Comparison of ENCODE assay signal across 7 cellular contexts in genomic region chr11:83158474-83158786, GRCh38. TPM values are rescaled to one million over a fixed set of nuclear protein-coding genes. Genes with fewer than 3 reads are reported as not detected.
A peak's percentile ranks its signal among the peaks of the same experiment; 100 is the strongest.
DNase-seq lines count a peak whose midpoint lies in the region; ATAC-seq and TF ChIP-seq lines count a peak whose summit lies in the region.

No MANE protein-coding gene starts in this region.

- H3K9ac ChIP-seq in iPS-20b (ENCODE audit: low read depth, low read length), result peak overlapping the region; percentile 99

- H3K27ac ChIP-seq in HL-60 (replicated peaks), result peak overlapping the region; percentile 99
- no peak overlapping the region for H3K27ac ChIP-seq in iPS-20b (ENCODE audit: low read length)

- H3K27me3 Mint-ChIP-seq in stimulated activated naive CD8-positive, alpha-beta T cell treated with anti-CD3 and anti-CD28 coated beads, Interleukin-15, amount 100 ng/mL, for 72 hours, result no peaks in the 10 kb centered on the region

- H3K27me3 ChIP-seq in HL-60 (ENCODE audit: insufficient read depth, poor library complexity, severe bottlenecking), result no peaks in the 10 kb centered on the region
- no peaks in the 10 kb centered on the region for H3K27me3 ChIP-seq in iPS-20b (ENCODE audit: insufficient read depth, low read length)

- H3K9me3 ChIP-seq in iPS-20b (ENCODE audit: insufficient read depth, low read depth, low read length), result no peaks in the 10 kb centered on the region

- peaks cover 33 to 55% of the 10 kb centered on the region in 2 donors for H3K36me3 Mint-ChIP-seq in activated naive CD4-positive, alpha-beta T cell treated with anti-CD3 and anti-CD28 coated beads, Interleukin-2, amount 50 U/mL, for 72 hours

- no peak for DNase-seq in HL-60 (ENCODE audit: low read depth in 1 of 2, low spot score in 1 of 2)
- no peak for DNase-seq in activated naive CD4-positive, alpha-beta T cell treated with anti-CD3 and anti-CD28 coated beads, Interleukin-2, amount 50 U/mL, for 72 hours (ENCODE audit: low spot score in 2 of 2)
- no peak for DNase-seq in stimulated activated naive CD8-positive, alpha-beta T cell treated with anti-CD3 and anti-CD28 coated beads, Interleukin-15, amount 100 ng/mL, for 72 hours
- DNase-seq in stimulated activated CD8-positive, alpha-beta memory T cell treated with anti-CD3 and anti-CD28 coated beads, Interleukin-4, amount 100 ng/mL, for 48 hours, result no peak
- no peak for DNase-seq in NCI-H1105 treated with DMSO at 0.1 percent for 48 hours (lab: John Stamatoyannopoulos, UW)
- DNase-seq in activated CD8-positive, alpha-beta memory T cell treated with anti-CD3 and anti-CD28 coated beads, Interleukin-2, amount 50 U/mL, for 4 hours, result no peak

- peaks cover 35% of the 10 kb centered on the region for H3K4me1 Mint-ChIP-seq in stimulated activated naive CD8-positive, alpha-beta T cell treated with anti-CD3 and anti-CD28 coated beads, Interleukin-15, amount 100 ng/mL, for 72 hours

- peak overlapping the region; percentile 76 for H3K4me3 ChIP-seq in HL-60 (replicated peaks; ENCODE audit: insufficient read depth, low read length)
- H3K4me3 ChIP-seq in iPS-20b (ENCODE audit: low read length), result peak overlapping the region; percentile 98

- H3K4me1 ChIP-seq in iPS-20b (ENCODE audit: insufficient read depth, low read length), result 0 out of 2 replicates have a peak, but pooled peaks cover 4% of the 10 kb centered on the region

- peak overlapping the region; percentile 95 to 98 for H3K27ac Mint-ChIP-seq in activated naive CD4-positive, alpha-beta T cell treated with anti-CD3 and anti-CD28 coated beads, Interleukin-2, amount 50 U/mL, for 72 hours
- peak overlapping the region; percentile 82 to 100 for H3K27ac Mint-ChIP-seq in stimulated activated naive CD8-positive, alpha-beta T cell treated with anti-CD3 and anti-CD28 coated beads, Interleukin-15, amount 100 ng/mL, for 72 hours

- no peaks in the 10 kb centered on the region for H3K9me3 Mint-ChIP-seq in activated naive CD4-positive, alpha-beta T cell treated with anti-CD3 and anti-CD28 coated beads, Interleukin-2, amount 50 U/mL, for 72 hours
- no peaks in the 10 kb centered on the region for H3K9me3 Mint-ChIP-seq in stimulated activated naive CD8-positive, alpha-beta T cell treated with anti-CD3 and anti-CD28 coated beads, Interleukin-15, amount 100 ng/mL, for 72 hours

- peaks cover 49% of the 10 kb centered on the region for H3K36me3 ChIP-seq in iPS-20b (ENCODE audit: insufficient read depth, low read depth, low read length)

- no peak for TF ChIP-seq CTCF in HL-60 (IDR thresholded peaks at IDR 0.05; ENCODE audit: insufficient read depth, low read length)

- H3K4me3 Mint-ChIP-seq in stimulated activated naive CD8-positive, alpha-beta T cell treated with anti-CD3 and anti-CD28 coated beads, Interleukin-15, amount 100 ng/mL, for 72 hours, result peak overlapping the region; percentile 98 to 99

- no peak for ATAC-seq in activated naive CD4-positive, alpha-beta T cell treated with anti-CD3 and anti-CD28 coated beads, Interleukin-2, amount 50 U/mL, for 72 hours
- ATAC-seq in stimulated activated naive CD8-positive, alpha-beta T cell treated with anti-CD3 and anti-CD28 coated beads, Interleukin-15, amount 100 ng/mL, for 72 hours, result no peak

RNA-seq across cellular contexts. Expression of gene PCF11, which starts 1.5 kb away (rescaled TPM):
- total RNA-seq in activated naive CD4-positive, alpha-beta T cell treated with anti-CD3 and anti-CD28 coated beads, Interleukin-2, amount 50 U/mL, for 72 hours, result 10 to 100 TPM; 50.0 to 63.1 TPM

RNA-seq across cellular contexts. Expression of gene ANKRD42, which starts 35.1 kb away (rescaled TPM):
- total RNA-seq in activated naive CD4-positive, alpha-beta T cell treated with anti-CD3 and anti-CD28 coated beads, Interleukin-2, amount 50 U/mL, for 72 hours, result 1 to 10 TPM; 2.4 to 3.4 TPM
